Comparison of ENCODE assay signal across 1 cellular context in genomic region chr7:158885624-158886023, GRCh38.
TF ChIP-seq lines count a peak whose summit lies in the region.

No MANE protein-coding gene starts in this region.

TF ChIP-seq in K562, 482 proteins besides CTCF, POLR2A, EP300 and RAD21 (continued from another document):
- TF ChIP-seq ZNF592 (IDR thresholded peaks at IDR 0.05) (peak; percentile 15; the same call in 1 of the 2 replicates), RB1 (IDR thresholded peaks at IDR 0.05; ENCODE audit: low read depth) (no peak), E2F3 (CRISPR knock-in tag; IDR thresholded peaks at IDR 0.05) (no peak), NCOR1 (IDR thresholded peaks at IDR 0.05) (0 out of 2 replicates have a peak, but pooled peaks have one; percentile 31), KLF16 (IDR thresholded peaks at IDR 0.05) (peak; percentile 42; the same call in 1 of the 2 replicates)
- TF ChIP-seq, protein P1, sequence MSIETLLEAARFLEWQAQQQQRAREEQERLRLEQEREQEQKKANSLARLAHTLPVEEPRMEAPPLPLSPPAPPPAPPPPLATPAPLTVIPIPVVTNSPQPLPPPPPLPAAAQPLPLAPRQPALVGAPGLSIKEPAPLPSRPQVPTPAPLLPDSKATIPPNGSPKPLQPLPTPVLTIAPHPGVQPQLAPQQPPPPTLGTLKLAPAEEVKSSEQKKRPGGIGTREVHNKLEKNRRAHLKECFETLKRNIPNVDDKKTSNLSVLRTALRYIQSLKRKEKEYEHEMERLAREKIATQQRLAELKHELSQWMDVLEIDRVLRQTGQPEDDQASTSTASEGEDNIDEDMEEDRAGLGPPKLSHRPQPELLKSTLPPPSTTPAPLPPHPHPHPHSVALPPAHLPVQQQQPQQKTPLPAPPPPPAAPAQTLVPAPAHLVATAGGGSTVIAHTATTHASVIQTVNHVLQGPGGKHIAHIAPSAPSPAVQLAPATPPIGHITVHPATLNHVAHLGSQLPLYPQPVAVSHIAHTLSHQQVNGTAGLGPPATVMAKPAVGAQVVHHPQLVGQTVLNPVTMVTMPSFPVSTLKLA (conservative IDR thresholded peaks at IDR 0.05) = 0 out of 4 replicates have a peak, but pooled peaks of 1 of the 2 experiments have one; percentile 25
- TF ChIP-seq, protein P2, sequence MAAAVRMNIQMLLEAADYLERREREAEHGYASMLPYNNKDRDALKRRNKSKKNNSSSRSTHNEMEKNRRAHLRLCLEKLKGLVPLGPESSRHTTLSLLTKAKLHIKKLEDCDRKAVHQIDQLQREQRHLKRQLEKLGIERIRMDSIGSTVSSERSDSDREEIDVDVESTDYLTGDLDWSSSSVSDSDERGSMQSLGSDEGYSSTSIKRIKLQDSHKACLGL (CRISPR knock-in tag; IDR thresholded peaks at IDR 0.05; ENCODE audit: borderline replicate concordance, poor library complexity, severe bottlenecking) = no peak
- TF ChIP-seq, protein P3, sequence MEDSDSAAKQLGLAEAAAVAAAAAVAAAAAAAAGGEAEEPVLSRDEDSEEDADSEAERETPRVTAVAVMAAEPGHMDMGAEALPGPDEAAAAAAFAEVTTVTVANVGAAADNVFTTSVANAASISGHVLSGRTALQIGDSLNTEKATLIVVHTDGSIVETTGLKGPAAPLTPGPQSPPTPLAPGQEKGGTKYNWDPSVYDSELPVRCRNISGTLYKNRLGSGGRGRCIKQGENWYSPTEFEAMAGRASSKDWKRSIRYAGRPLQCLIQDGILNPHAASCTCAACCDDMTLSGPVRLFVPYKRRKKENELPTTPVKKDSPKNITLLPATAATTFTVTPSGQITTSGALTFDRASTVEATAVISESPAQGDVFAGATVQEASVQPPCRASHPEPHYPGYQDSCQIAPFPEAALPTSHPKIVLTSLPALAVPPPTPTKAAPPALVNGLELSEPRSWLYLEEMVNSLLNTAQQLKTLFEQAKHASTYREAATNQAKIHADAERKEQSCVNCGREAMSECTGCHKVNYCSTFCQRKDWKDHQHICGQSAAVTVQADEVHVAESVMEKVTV (CRISPR knock-in tag; IDR thresholded peaks at IDR 0.05) = 0 out of 2 replicates have a peak, but pooled peaks have one; percentile 25
